In the genomic region with DNA sequence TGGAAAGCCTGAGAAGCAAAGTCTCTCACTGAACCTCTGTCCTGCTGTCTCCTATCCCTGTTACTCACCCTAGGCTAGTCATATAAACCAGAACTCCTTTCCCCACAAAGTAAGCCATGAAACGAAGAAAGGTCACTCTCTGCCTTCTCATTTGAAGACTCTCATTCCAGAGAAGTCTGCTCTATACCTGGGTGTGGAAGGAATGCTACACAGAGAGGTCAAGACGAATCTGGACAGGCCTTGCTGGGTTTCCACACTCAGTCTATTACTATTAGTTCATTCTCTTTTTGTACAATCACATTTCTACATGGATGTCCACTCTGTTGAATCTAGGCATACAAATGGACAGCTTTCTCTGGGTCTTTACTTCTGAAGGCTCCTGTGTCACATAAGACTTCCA, we compare ENCODE assay signal across 1 cellular context.
TF ChIP-seq lines count a peak whose summit lies in the region.

No MANE protein-coding gene starts in this region.

TF ChIP-seq in HepG2, 621 proteins besides CTCF, POLR2A, EP300 and RAD21:
- TF ChIP-seq, protein P1, sequence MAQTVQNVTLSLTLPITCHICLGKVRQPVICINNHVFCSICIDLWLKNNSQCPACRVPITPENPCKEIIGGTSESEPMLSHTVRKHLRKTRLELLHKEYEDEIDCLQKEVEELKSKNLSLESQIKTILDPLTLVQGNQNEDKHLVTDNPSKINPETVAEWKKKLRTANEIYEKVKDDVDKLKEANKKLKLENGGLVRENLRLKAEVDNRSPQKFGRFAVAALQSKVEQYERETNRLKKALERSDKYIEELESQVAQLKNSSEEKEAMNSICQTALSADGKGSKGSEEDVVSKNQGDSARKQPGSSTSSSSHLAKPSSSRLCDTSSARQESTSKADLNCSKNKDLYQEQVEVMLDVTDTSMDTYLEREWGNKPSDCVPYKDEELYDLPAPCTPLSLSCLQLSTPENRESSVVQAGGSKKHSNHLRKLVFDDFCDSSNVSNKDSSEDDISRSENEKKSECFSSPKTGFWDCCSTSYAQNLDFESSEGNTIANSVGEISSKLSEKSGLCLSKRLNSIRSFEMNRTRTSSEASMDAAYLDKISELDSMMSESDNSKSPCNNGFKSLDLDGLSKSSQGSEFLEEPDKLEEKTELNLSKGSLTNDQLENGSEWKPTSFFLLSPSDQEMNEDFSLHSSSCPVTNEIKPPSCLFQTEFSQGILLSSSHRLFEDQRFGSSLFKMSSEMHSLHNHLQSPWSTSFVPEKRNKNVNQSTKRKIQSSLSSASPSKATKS (CRISPR knock-in tag; IDR thresholded peaks at IDR 0.05) = no peak
- TF ChIP-seq ETV6 (CRISPR knock-in tag; conservative IDR thresholded peaks at IDR 0.05) (no peak), NKX3-1 (CRISPR knock-in tag; IDR thresholded peaks at IDR 0.05) (no peak), KLF6 (CRISPR knock-in tag; IDR thresholded peaks at IDR 0.05) (no peak), GPN1 (CRISPR knock-in tag; IDR thresholded peaks at IDR 0.05; ENCODE audit: borderline replicate concordance) (no peak), SRY (CRISPR knock-in tag; IDR thresholded peaks at IDR 0.05) (no peak), ZFAT (CRISPR knock-in tag; conservative IDR thresholded peaks at IDR 0.05) (no peak), TOE1 (CRISPR knock-in tag; IDR thresholded peaks at IDR 0.05) (no peak), FOXA1 (IDR thresholded peaks at IDR 0.05) (no peak), FOXA1 (CRISPR knock-in tag; IDR thresholded peaks at IDR 0.05) (no peak)
- TF ChIP-seq, protein P2, sequence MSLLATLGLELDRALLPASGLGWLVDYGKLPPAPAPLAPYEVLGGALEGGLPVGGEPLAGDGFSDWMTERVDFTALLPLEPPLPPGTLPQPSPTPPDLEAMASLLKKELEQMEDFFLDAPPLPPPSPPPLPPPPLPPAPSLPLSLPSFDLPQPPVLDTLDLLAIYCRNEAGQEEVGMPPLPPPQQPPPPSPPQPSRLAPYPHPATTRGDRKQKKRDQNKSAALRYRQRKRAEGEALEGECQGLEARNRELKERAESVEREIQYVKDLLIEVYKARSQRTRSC (CRISPR knock-in tag; IDR thresholded peaks at IDR 0.05; ENCODE audit: low read depth) = no peak
